In the genomic region with DNA sequence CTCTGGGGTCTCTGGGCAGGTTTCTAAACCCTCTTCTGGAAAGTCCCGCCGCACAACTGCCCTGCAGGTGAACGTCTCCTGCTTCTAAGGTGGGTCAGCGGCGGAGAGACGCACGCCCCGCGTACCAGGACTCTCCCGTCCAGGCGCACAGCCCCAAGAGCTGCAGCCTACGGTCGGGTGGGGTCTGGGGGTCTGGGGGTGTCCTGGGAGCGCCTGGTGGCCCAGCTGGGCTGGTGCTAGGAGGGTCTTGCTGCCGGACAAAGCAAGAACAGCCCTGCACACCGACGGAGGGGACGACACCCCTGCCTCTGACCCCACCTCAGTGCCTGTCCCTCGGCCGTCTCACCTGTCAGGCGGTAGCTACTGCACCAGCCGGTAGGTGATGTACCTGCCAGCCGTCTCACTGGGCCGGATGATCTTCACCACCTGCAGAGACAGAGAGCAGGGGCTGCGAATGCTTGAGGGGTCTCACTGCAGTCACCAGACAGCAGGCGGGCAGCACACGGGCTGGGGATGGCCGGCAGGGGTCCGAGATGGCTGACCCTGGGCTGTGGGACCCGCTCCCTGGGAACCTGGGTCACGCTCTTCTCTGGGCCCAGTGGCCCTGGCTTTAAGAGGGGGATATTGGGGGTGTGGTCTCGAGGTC, we compare ENCODE assay signal across 16 cellular contexts. TPM values are rescaled to one million over a fixed set of nuclear protein-coding genes. Genes with fewer than 3 reads are reported as not detected.
DNase-seq lines count a peak whose midpoint lies in the region; ATAC-seq and TF ChIP-seq lines count a peak whose summit lies in the region.
"Had no signal": no experiment of that assay in that cellular context is flagged by ENCODE, and none has a peak within 500 bp of the region (broad histone marks: within the 10 kb centered on the region; RNA-seq: fewer than 3 reads in every experiment).

No MANE protein-coding gene starts in this region.

- H3K27me3 ChIP-seq in BLaER1 treated with 17β-estradiol and CSF1 and Interleukin-3, amounts not matched to agents 10 nM and 100 nM: no peaks in the 10 kb centered on the region
- no peaks in the 10 kb centered on the region for H3K27me3 ChIP-seq in CD4-positive, alpha-beta memory T cell (ENCODE audit: insufficient read depth, low read length)
- H3K27me3 ChIP-seq: esophagus squamous epithelium, pancreas had no signal

- peak overlapping the region in 3 of 7 donors; percentile 22 to 87 (median 48) for H3K27ac Mint-ChIP-seq in CD4-positive, alpha-beta memory T cell
- H3K27ac Mint-ChIP-seq in activated CD8-positive, alpha-beta T cell treated with anti-CD3 and anti-CD28 coated beads for 36 hours: peak overlapping the region; percentile 15
- H3K27ac Mint-ChIP-seq in naive thymus-derived CD8-positive, alpha-beta T cell: peak overlapping the region; percentile 13 to 98 (median 84)

- H3K9me3 Mint-ChIP-seq in CD4-positive, alpha-beta memory T cell: no peaks in the 10 kb centered on the region
- no peaks in the 10 kb centered on the region for H3K9me3 Mint-ChIP-seq in activated CD8-positive, alpha-beta T cell treated with anti-CD3 and anti-CD28 coated beads for 36 hours
- H3K9me3 Mint-ChIP-seq in naive thymus-derived CD8-positive, alpha-beta T cell: peaks cover 0 to 2% (median 0%) of the 10 kb centered on the region in 9 donors
- H3K9me3 Mint-ChIP-seq: activated T-helper 1 cell treated with anti-CD3 and anti-CD28 coated beads, Interleukin-12 subunit alpha, Interleukin-12 subunit beta, Interleukin-2, Interleukin-4 antibody, amounts not matched to agents 30 ng/mL and 10 ng/mL and 1 ng/mL, durations not matched to agents 14 hours and 24 hours and 36 hours had no signal

- H3K9me3 ChIP-seq in BLaER1 treated with 17β-estradiol and CSF1 and Interleukin-3, amounts not matched to agents 10 nM and 100 nM (replicated peaks in 1 of 11): no peaks in the 10 kb centered on the region
- no peaks in the 10 kb centered on the region for H3K9me3 ChIP-seq in CD4-positive, alpha-beta memory T cell (ENCODE audit: control insufficient read depth in 1 of 2, low read length in 2 of 2)
- H3K9me3 ChIP-seq: esophagus squamous epithelium, pancreas, SK-N-SH had no signal

- H3K4me1 ChIP-seq in BLaER1 treated with 17β-estradiol and CSF1 and Interleukin-3, amounts not matched to agents 10 nM and 100 nM: peaks cover 52 to 98% (median 78%) of the 10 kb centered on the region in 10 experiments
- peaks cover 63% of the 10 kb centered on the region for H3K4me1 ChIP-seq in CD4-positive, alpha-beta memory T cell (ENCODE audit: insufficient read depth, low read length)

- POLR2A ChIA-PET in CD4-positive, alpha-beta memory T cell (lab: Charles Lee; ENCODE audit: partially characterized antibody): interaction anchor here (0.5 to 57.1 kb wide), 17 partner anchors 3 to 196 kb away, joined by 3 to 3893 read pairs (median 6); a partner anchor contains a TSS
- POLR2A ChIA-PET in activated CD8-positive, alpha-beta T cell treated with anti-CD3 and anti-CD28 coated beads for 36 hours (lab: Charles Lee): interaction anchor here (0.8 to 8.1 kb wide), 12 partner anchors 7 to 125 kb away, joined by 3 to 148 read pairs (median 8); a partner anchor contains a TSS
- POLR2A ChIA-PET in naive thymus-derived CD8-positive, alpha-beta T cell (lab: Charles Lee): interaction anchor here (0.7 to 31.7 kb wide), 21 partner anchors 11 to 186 kb away, joined by 3 to 2279 read pairs (median 6); a partner anchor contains a TSS

- H3K36me3 Mint-ChIP-seq in CD4-positive, alpha-beta memory T cell: peaks cover 17 to 32% of the 10 kb centered on the region in 2 donors
- peaks cover 55% of the 10 kb centered on the region for H3K36me3 Mint-ChIP-seq in activated CD8-positive, alpha-beta T cell treated with anti-CD3 and anti-CD28 coated beads for 36 hours (ENCODE audit: low read depth)
- H3K36me3 Mint-ChIP-seq in naive thymus-derived CD8-positive, alpha-beta T cell: peaks cover 0 to 50% (median 11%) of the 10 kb centered on the region in 3 donors

- CTCF ChIA-PET in CD4-positive, alpha-beta memory T cell (lab: Charles Lee; ENCODE audit: partially characterized antibody): interaction anchor here (0.7 to 17.9 kb wide), 5 partner anchors 10 to 155 kb away, joined by 3 to 219 read pairs (median 3); a partner anchor contains a TSS
- CTCF ChIA-PET in activated CD8-positive, alpha-beta T cell treated with anti-CD3 and anti-CD28 coated beads for 36 hours (lab: Charles Lee): interaction anchor here (1.2 to 1.5 kb wide), 3 partner anchors 53 to 152 kb away, joined by 3 to 4 read pairs (median 4); a partner anchor contains a TSS

- intact Hi-C loops in CD4-positive, alpha-beta memory T cell (cut with micrococcal nuclease): no loop called here
- intact Hi-C loops in activated CD8-positive, alpha-beta T cell treated with anti-CD3 and anti-CD28 coated beads for 36 hours (cut with micrococcal nuclease): no loop called here

- H3K27me3 Mint-ChIP-seq in CD4-positive, alpha-beta memory T cell: no peaks in the 10 kb centered on the region
- H3K27me3 Mint-ChIP-seq in activated CD8-positive, alpha-beta T cell treated with anti-CD3 and anti-CD28 coated beads for 36 hours: no peaks in the 10 kb centered on the region
- no peaks in the 10 kb centered on the region for H3K27me3 Mint-ChIP-seq in naive thymus-derived CD8-positive, alpha-beta T cell

- H3K4me3 ChIP-seq in BLaER1 treated with 17β-estradiol and CSF1 and Interleukin-3, amounts not matched to agents 10 nM and 100 nM: peak overlapping the region in 4 of 10 experiments; percentile 5 to 44 (median 38); a peak in 6 of 20 replicates
- H3K4me3 ChIP-seq in CD4-positive, alpha-beta memory T cell (ENCODE audit: low read length in 2 of 2): no peak overlapping the region
- H3K4me3 ChIP-seq: esophagus squamous epithelium, pancreas had no signal

- TF ChIP-seq CTCF in activated CD8-positive, alpha-beta T cell treated with anti-CD3 and anti-CD28 coated beads for 36 hours (IDR thresholded peaks at IDR 0.05): no peak

- peaks cover 16 to 68% (median 39%) of the 10 kb centered on the region in 4 donors for H3K4me1 Mint-ChIP-seq in CD4-positive, alpha-beta memory T cell
- H3K4me1 Mint-ChIP-seq in activated CD8-positive, alpha-beta T cell treated with anti-CD3 and anti-CD28 coated beads for 36 hours (ENCODE audit: low read depth): peaks cover 63% of the 10 kb centered on the region
- H3K4me1 Mint-ChIP-seq in naive thymus-derived CD8-positive, alpha-beta T cell: peaks cover 22 to 75% (median 67%) of the 10 kb centered on the region in 4 donors

- peaks cover 30 to 94% (median 87%) of the 10 kb centered on the region in 11 experiments; a peak in 21 of 22 replicates for H4K20me1 ChIP-seq in BLaER1 treated with 17β-estradiol and CSF1 and Interleukin-3, amounts not matched to agents 10 nM and 100 nM

- H3K4me3 Mint-ChIP-seq in CD4-positive, alpha-beta memory T cell: no peak overlapping the region
- H3K4me3 Mint-ChIP-seq in activated CD8-positive, alpha-beta T cell treated with anti-CD3 and anti-CD28 coated beads for 36 hours: no peak overlapping the region
- H3K4me3 Mint-ChIP-seq in naive thymus-derived CD8-positive, alpha-beta T cell: peak overlapping the region in 6 of 10 donors; percentile 19 to 74 (median 49)
- H3K4me3 Mint-ChIP-seq: activated T-helper 1 cell treated with anti-CD3 and anti-CD28 coated beads, Interleukin-12 subunit alpha, Interleukin-12 subunit beta, Interleukin-2, Interleukin-4 antibody, amounts not matched to agents 30 ng/mL and 10 ng/mL and 1 ng/mL, durations not matched to agents 14 hours and 24 hours and 36 hours had no signal

- peaks cover 75 to 91% (median 85%) of the 10 kb centered on the region in 11 experiments for H3K36me3 ChIP-seq in BLaER1 treated with 17β-estradiol and CSF1 and Interleukin-3, amounts not matched to agents 10 nM and 100 nM
- peaks cover 33% of the 10 kb centered on the region for H3K36me3 ChIP-seq in CD4-positive, alpha-beta memory T cell (ENCODE audit: insufficient read depth, low read length)

- H3K27ac ChIP-seq in BLaER1 treated with 17β-estradiol and CSF1 and Interleukin-3, amounts not matched to agents 10 nM and 100 nM: peak overlapping the region; percentile 72 to 86 (median 83); a peak in 19 of 22 replicates
- peak overlapping the region; percentile 74 for H3K27ac ChIP-seq in CD4-positive, alpha-beta memory T cell (ENCODE audit: low read depth, low read length)

- peak overlapping the region; percentile 65 to 79 (median 73); a peak in 21 of 22 replicates for H3K9ac ChIP-seq in BLaER1 treated with 17β-estradiol and CSF1 and Interleukin-3, amounts not matched to agents 10 nM and 100 nM
- H3K9ac ChIP-seq: SK-N-SH had no signal

- no peak for ATAC-seq in activated CD8-positive, alpha-beta T cell treated with anti-CD3 and anti-CD28 coated beads for 36 hours
- peak in 1 of 2 donors; percentile 1 for ATAC-seq in naive thymus-derived CD8-positive, alpha-beta T cell
- ATAC-seq in HG03439 (IDR thresholded peaks at IDR 0.05; ENCODE audit: unreplicated experiment): no peak

- H3K4me2 ChIP-seq in BLaER1 treated with 17β-estradiol and CSF1 and Interleukin-3, amounts not matched to agents 10 nM and 100 nM: peak overlapping the region; percentile 78 to 93 (median 90)
- H3K4me2 ChIP-seq: SK-N-SH had no signal

- DNase-seq in CD4-positive, alpha-beta memory T cell: no peak
- DNase-seq in activated CD8-positive, alpha-beta T cell treated with anti-CD3 and anti-CD28 coated beads for 36 hours: no peak
- peak in 3 of 10 donors; percentile 26 to 35 (median 33) for DNase-seq in naive thymus-derived CD8-positive, alpha-beta T cell
- DNase-seq in middle frontal gyrus (ENCODE audit: extremely low spot score, low spot score): no peak
- DNase-seq in putamen (ENCODE audit: low spot score): no peak
- DNase-seq: activated CD4-positive, alpha-beta T cell treated with anti-CD3 and anti-CD28 coated beads, Interleukin-2, amount 50 U/mL, for 48 hours; C1 segment of cervical spinal cord; central memory CD4-positive, alpha-beta T cell; DMS53; esophagus squamous epithelium; NCI-H1417 treated with DMSO at 0.1 percent for 48 hours; SK-N-SH had no signal

RNA-seq across cellular contexts. Expression of a gene that starts 5.9 kb away (rescaled TPM):
- total RNA-seq in CD4-positive, alpha-beta memory T cell: 10 to 100 TPM; 76.0 to 80.0 TPM
- 100 to 1,000 TPM; 167 to 197 TPM for polyA plus RNA-seq in CD4-positive, alpha-beta memory T cell
- 100 to 1,000 TPM; 271 to 282 TPM for total RNA-seq in activated CD8-positive, alpha-beta T cell treated with anti-CD3 and anti-CD28 coated beads for 36 hours
- 10 to 100 TPM; 88.0 to 95.3 TPM for total RNA-seq in naive thymus-derived CD8-positive, alpha-beta T cell
- 100 to 1,000 TPM; 159 to 233 (median 187) TPM for polyA plus RNA-seq in naive thymus-derived CD8-positive, alpha-beta T cell

RNA-seq across cellular contexts. Expression of a gene that starts 14.5 kb away (rescaled TPM):
- 100 to 1,000 TPM; 210 to 220 TPM for total RNA-seq in CD4-positive, alpha-beta memory T cell
- polyA plus RNA-seq in CD4-positive, alpha-beta memory T cell: 100 to 1,000 TPM; 399 to 406 TPM
- 100 to 1,000 TPM; 224 to 232 TPM for total RNA-seq in activated CD8-positive, alpha-beta T cell treated with anti-CD3 and anti-CD28 coated beads for 36 hours
- 100 to 1,000 TPM; 207 to 225 TPM for total RNA-seq in naive thymus-derived CD8-positive, alpha-beta T cell
- 100 to 1,000 TPM; 370 to 465 (median 405) TPM for polyA plus RNA-seq in naive thymus-derived CD8-positive, alpha-beta T cell

RNA-seq across cellular contexts. Expression of a gene that starts 22.3 kb away (rescaled TPM):
- total RNA-seq in CD4-positive, alpha-beta memory T cell: 100 to 1,000 TPM; 834 to 836 TPM
- 100 to 1,000 TPM; 222 to 501 TPM for polyA plus RNA-seq in CD4-positive, alpha-beta memory T cell
- 100 to 1,000 TPM; 136 to 150 TPM for total RNA-seq in activated CD8-positive, alpha-beta T cell treated with anti-CD3 and anti-CD28 coated beads for 36 hours
- total RNA-seq in naive thymus-derived CD8-positive, alpha-beta T cell: 1,000 to 10,000 TPM; 1,025 to 1,060 TPM
- polyA plus RNA-seq in naive thymus-derived CD8-positive, alpha-beta T cell: 100 to 1,000 TPM; 261 to 681 (median 358) TPM

RNA-seq across cellular contexts. Expression of a gene that starts 49.3 kb away (rescaled TPM):
- 100 to 1,000 TPM; 313 to 319 TPM for total RNA-seq in CD4-positive, alpha-beta memory T cell
- 10 to 100 TPM; 10.7 to 11.2 TPM for polyA plus RNA-seq in CD4-positive, alpha-beta memory T cell
- total RNA-seq in activated CD8-positive, alpha-beta T cell treated with anti-CD3 and anti-CD28 coated beads for 36 hours: 10 to 100 TPM; 14.0 to 14.6 TPM
- total RNA-seq in naive thymus-derived CD8-positive, alpha-beta T cell: 100 to 1,000 TPM; 221 to 232 TPM
- 10 to 100 TPM in 1 of 3 donors, 1 to 10 TPM in 2; 4.2 to 14.4 (median 8.7) TPM for polyA plus RNA-seq in naive thymus-derived CD8-positive, alpha-beta T cell

Comparison
In these comparisons a context has a peak if more than half of its experiments do, and no peak if none do; other contexts are left out.
1. H3K4me3 Mint-ChIP-seq: peak in naive thymus-derived CD8-positive, alpha-beta T cell (6 of 10); none in CD4-positive, alpha-beta memory T cell (0 of 8) and activated CD8-positive, alpha-beta T cell treated with anti-CD3 and anti-CD28 coated beads for 36 hours (single experiment).
2. RNA of a gene that starts 22.3 kb away (total RNA-seq): 1,025 to 1,060 TPM in naive thymus-derived CD8-positive, alpha-beta T cell and 834 to 836 TPM in CD4-positive, alpha-beta memory T cell; 136 to 150 TPM in activated CD8-positive, alpha-beta T cell treated with anti-CD3 and anti-CD28 coated beads for 36 hours; every median in the first group is over 4 times any median in the second.